In the genomic region with DNA sequence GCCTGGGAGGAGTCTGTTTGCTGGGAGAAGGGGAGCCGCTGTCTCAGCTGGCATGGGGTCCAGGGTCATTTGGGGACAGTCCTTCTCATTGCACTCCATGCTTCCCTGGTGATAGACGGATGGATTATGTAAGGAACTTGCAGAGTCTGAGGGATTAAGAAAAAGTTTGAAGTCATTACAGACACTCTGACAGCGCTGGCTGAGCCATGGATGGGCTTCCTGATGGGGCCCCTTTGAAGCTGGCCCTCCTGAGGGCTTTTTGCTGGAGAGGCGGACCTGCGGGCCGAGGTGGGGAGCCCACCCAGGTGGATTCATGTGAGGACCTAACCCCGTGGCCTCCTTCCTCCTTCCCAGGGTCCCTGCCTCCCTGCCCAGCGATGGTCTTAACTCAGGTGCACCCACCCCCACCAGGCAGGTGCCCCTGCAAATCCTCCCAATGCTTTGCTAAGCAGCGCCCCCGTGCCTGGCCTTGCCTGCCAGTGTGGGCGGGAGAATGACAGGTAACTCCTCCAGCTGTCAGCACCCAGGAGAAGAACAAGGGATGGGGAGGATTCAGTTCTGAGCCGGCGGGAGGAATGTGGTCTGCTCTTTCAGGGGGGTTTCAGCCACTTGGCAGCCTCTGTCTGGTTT, we compare ENCODE assay signal across 14 cellular contexts.
"Had no signal": no experiment of that assay in that cellular context is flagged by ENCODE, and none has a peak within 500 bp of the region (broad histone marks: within the 10 kb centered on the region; RNA-seq: fewer than 3 reads in every experiment).

No MANE protein-coding gene starts in this region.

- H3K27ac ChIP-seq: foreskin keratinocyte, neutrophil, parathyroid adenoma, transverse colon had no signal

- H3K27me3 Mint-ChIP-seq: activated CD4-positive, alpha-beta T cell treated with anti-CD3 and anti-CD28 coated beads, Interleukin-2, amount 10 ng/mL, durations not matched to agents 7 days and 5 days had no signal

- H3K79me2 ChIP-seq: parathyroid adenoma had no signal

- H3K4me3 Mint-ChIP-seq: activated CD4-positive, alpha-beta T cell treated with anti-CD3 and anti-CD28 coated beads, Interleukin-2, amount 10 ng/mL, durations not matched to agents 7 days and 5 days; effector memory CD8-positive, alpha-beta T cell had no signal

- H2AFZ ChIP-seq: parathyroid adenoma had no signal

- H3K27ac Mint-ChIP-seq: activated CD4-positive, alpha-beta T cell treated with anti-CD3 and anti-CD28 coated beads, Interleukin-2, amount 10 ng/mL, durations not matched to agents 7 days and 5 days; effector memory CD8-positive, alpha-beta T cell had no signal

- H3K9me3 Mint-ChIP-seq: activated CD4-positive, alpha-beta T cell treated with anti-CD3 and anti-CD28 coated beads, Interleukin-2, amount 10 ng/mL, durations not matched to agents 7 days and 5 days; effector memory CD8-positive, alpha-beta T cell had no signal

- H3K27me3 ChIP-seq: foreskin keratinocyte had no signal

- H3K36me3 ChIP-seq: neutrophil, transverse colon had no signal

- H3K4me3 ChIP-seq: skin epidermis, transverse colon had no signal

- DNase-seq: activated CD4-positive, alpha-beta T cell treated with anti-CD3 and anti-CD28 coated beads, Interleukin-2, amount 10 ng/mL, durations not matched to agents 7 days and 5 days; dermis blood vessel endothelial cell; effector memory CD8-positive, alpha-beta T cell; foreskin keratinocyte; glutamatergic neuron; midbrain; retina; stimulated activated CD4-positive, alpha-beta T cell treated with anti-CD3 and anti-CD28 coated beads, Interleukin-4, amount 100 ng/mL, for 24 hours; stimulated activated naive CD4-positive, alpha-beta T cell; substantia nigra; transverse colon had no signal

- H3K4me1 ChIP-seq: foreskin keratinocyte, parathyroid adenoma, transverse colon had no signal

- H3K9me3 ChIP-seq: neutrophil, transverse colon had no signal

- ATAC-seq: effector memory CD8-positive, alpha-beta T cell had no signal

- H3K9ac ChIP-seq: parathyroid adenoma had no signal
